Comparison of ENCODE assay signal across 35 cellular contexts in genomic region chr11:61172353-61172752, GRCh38. TPM values are rescaled to one million over a fixed set of nuclear protein-coding genes. Genes with fewer than 3 reads are reported as not detected.
DNase-seq lines count a peak whose midpoint lies in the region; ATAC-seq, FAIRE-seq and TF ChIP-seq lines count a peak whose summit lies in the region.
"Had no signal": no experiment of that assay in that cellular context is flagged by ENCODE, and none has a peak within 500 bp of the region (broad histone marks: within the 10 kb centered on the region; RNA-seq: fewer than 3 reads in every experiment).

No MANE protein-coding gene starts in this region.

- H3K4me3 Mint-ChIP-seq in stimulated activated memory B cell treated with anti-CD40 and anti-IgM and Interleukin-4, amounts not matched to agents 10 μg/mL and 1 μg/mL and 100 μg/mL, for 72 hours = no peak overlapping the region
- H3K4me3 Mint-ChIP-seq: activated CD8-positive, alpha-beta memory T cell treated with anti-CD3 and anti-CD28 coated beads, Interleukin-2, amount 10 ng/mL, durations not matched to agents 7 days and 5 days; activated naive CD4-positive, alpha-beta T cell treated with anti-CD3 and anti-CD28 coated beads, Interleukin-2, amount 10 ng/mL, durations not matched to agents 7 days and 5 days; activated T-cell treated with anti-CD3 and anti-CD28 coated beads, Interleukin-2, amount 50 U/mL, for 72 hours; endodermal cell; H9; natural killer cell treated with Interleukin-12 subunit alpha and Interleukin-12 subunit beta and Interleukin-15 and Interleukin-18, amount 100 ng/mL, for 72 hours; stimulated activated naive CD8-positive, alpha-beta T cell treated with anti-CD3 and anti-CD28 coated beads, Interleukin-15, Interleukin-2, amounts not matched to agents 100 ng/mL and 50 ng/mL, for 24 hours had no signal

- BruUV-seq in K562 (replicated peaks; lab: Mats Ljungman, UMichigan) = no TSS peak

- ATAC-seq in K562 (no peak), GM19395 (IDR thresholded peaks at IDR 0.05; ENCODE audit: unreplicated experiment) (no peak), upper lobe of left lung (ENCODE audit: low FRiP score in 2 of 2) (no peak)
- ATAC-seq in stimulated activated memory B cell treated with anti-CD40 and anti-IgM and Interleukin-4, amounts not matched to agents 10 μg/mL and 1 μg/mL and 100 μg/mL, for 72 hours = no peak
- ATAC-seq: activated CD8-positive, alpha-beta memory T cell treated with anti-CD3 and anti-CD28 coated beads, Interleukin-2, amount 10 ng/mL, durations not matched to agents 7 days and 5 days; activated T-cell treated with anti-CD3 and anti-CD28 coated beads, Interleukin-2, amount 50 U/mL, for 72 hours; left ventricle myocardium superior; Right ventricle myocardium inferior had no signal

- intact Hi-C loops in K562 (cut with micrococcal nuclease) = no loop called here

- H4K20me1 ChIP-seq in K562 (replicated peaks; ENCODE audit: control insufficient read depth, insufficient read depth, low read length) = no peaks in the 10 kb centered on the region

- peak overlapping the region; percentile 31 for H3K27ac Mint-ChIP-seq in stimulated activated memory B cell treated with anti-CD40 and anti-IgM and Interleukin-4, amounts not matched to agents 10 μg/mL and 1 μg/mL and 100 μg/mL, for 72 hours
- H3K27ac Mint-ChIP-seq: activated CD8-positive, alpha-beta memory T cell treated with anti-CD3 and anti-CD28 coated beads, Interleukin-2, amount 10 ng/mL, durations not matched to agents 7 days and 5 days; activated naive CD4-positive, alpha-beta T cell treated with anti-CD3 and anti-CD28 coated beads, Interleukin-2, amount 10 ng/mL, durations not matched to agents 7 days and 5 days; activated T-cell treated with anti-CD3 and anti-CD28 coated beads, Interleukin-2, amount 50 U/mL, for 72 hours; endodermal cell; H9; stimulated activated naive CD8-positive, alpha-beta T cell treated with anti-CD3 and anti-CD28 coated beads, Interleukin-15, Interleukin-2, amounts not matched to agents 100 ng/mL and 50 ng/mL, for 24 hours had no signal

- in situ Hi-C loops in K562 (cut with MboI) = no loop called here

- CTCF ChIA-PET in K562 (lab: Yijun Ruan, JAX; ENCODE audit: low intra/inter-chr PET ratio) = interaction anchor here (0.5 to 1.9 kb wide), 2 partner anchors 43 to 258 kb away, joined by 3 to 17 read pairs; no protein-coding TSS in a partner anchor

- no peaks in the 10 kb centered on the region for H3K36me3 Mint-ChIP-seq in stimulated activated memory B cell treated with anti-CD40 and anti-IgM and Interleukin-4, amounts not matched to agents 10 μg/mL and 1 μg/mL and 100 μg/mL, for 72 hours
- H3K36me3 Mint-ChIP-seq: activated CD8-positive, alpha-beta memory T cell treated with anti-CD3 and anti-CD28 coated beads, Interleukin-2, amount 10 ng/mL, durations not matched to agents 7 days and 5 days; natural killer cell treated with Interleukin-12 subunit alpha and Interleukin-12 subunit beta and Interleukin-15 and Interleukin-18, amount 100 ng/mL, for 72 hours had no signal

- POLR2A ChIA-PET in K562 (lab: Yijun Ruan, JAX) = no interaction called here

- peak overlapping the region; percentile 44 for H2AFZ ChIP-seq in K562 (ENCODE audit: low read depth, low read length)
- H2AFZ ChIP-seq: hepatocyte had no signal

- H3K9ac ChIP-seq in K562 (ENCODE audit: insufficient read depth in 1 of 2, low read depth in 2 of 2, low read length in 2 of 2) = no peak overlapping the region

- DNase-seq in NOMO-1 treated with DMSO at 0.1 percent for 48 hours (lab: John Stamatoyannopoulos, UW; ENCODE audit: unreplicated experiment) = peak; percentile 39
- DNase-seq in NOMO-1 treated with dmso at 0.1 percent for 144 hours (lab: John Stamatoyannopoulos, UW; ENCODE audit: unreplicated experiment) = no peak
- DNase-seq in HL-60 (ENCODE audit: low read depth in 1 of 2, low spot score in 1 of 2) = peak in 1 of 2 experiments; percentile 48
- no peak for DNase-seq in K562 (ENCODE audit: extremely low read depth in 1 of 4, low spot score in 3 of 4)
- DNase-seq in stimulated activated CD4-positive, alpha-beta T cell treated with anti-CD3 and anti-CD28 coated beads, Interleukin-15, amount 100 ng/mL, for 24 hours = no peak
- DNase-seq in upper lobe of left lung = no peak
- DNase-seq: activated CD4-positive, alpha-beta T cell treated with anti-CD3 and anti-CD28 coated beads for 4 hours; activated CD8-positive, alpha-beta memory T cell treated with anti-CD3 and anti-CD28 coated beads, Interleukin-2, amount 10 ng/mL, durations not matched to agents 7 days and 5 days; activated naive CD4-positive, alpha-beta T cell treated with anti-CD3 and anti-CD28 coated beads, Interleukin-2, amount 10 ng/mL, durations not matched to agents 7 days and 5 days; activated T-cell treated with anti-CD3 and anti-CD28 coated beads, Interleukin-2, amount 50 U/mL, for 72 hours; AML-193; aorta; Calu3; cortex of kidney; endodermal cell; esophagus squamous epithelium; H9; left ventricle myocardium superior; NCI-H1417; NCI-H2107; NCI-H446; ovary; PC-3; stimulated activated CD4-positive, alpha-beta T cell treated with anti-CD3 and anti-CD28 coated beads, Interleukin-4, amount 100 ng/mL, for 24 hours; tibial artery had no signal

- peaks cover 23% of the 10 kb centered on the region for H3K4me1 Mint-ChIP-seq in stimulated activated memory B cell treated with anti-CD40 and anti-IgM and Interleukin-4, amounts not matched to agents 10 μg/mL and 1 μg/mL and 100 μg/mL, for 72 hours
- H3K4me1 Mint-ChIP-seq: H9 had no signal

- H3K4me2 ChIP-seq in K562 (ENCODE audit: insufficient read depth, low read length) = no peak overlapping the region
- H3K4me2 ChIP-seq: hepatocyte had no signal

- H3K27me3 ChIP-seq in HL-60 (ENCODE audit: insufficient read depth, poor library complexity, severe bottlenecking) = no peaks in the 10 kb centered on the region
- peaks cover 26 to 37% of the 10 kb centered on the region in 2 experiments for H3K27me3 ChIP-seq in K562 (ENCODE audit: control insufficient read depth in 2 of 2, insufficient read depth in 2 of 2, low read length in 2 of 2)
- H3K27me3 ChIP-seq in upper lobe of left lung = no peaks in the 10 kb centered on the region
- H3K27me3 ChIP-seq: hepatocyte, ovary, right atrium auricular region had no signal

- H3K9me3 ChIP-seq in K562 (replicated peaks; ENCODE audit: control insufficient read depth, insufficient read depth, low read depth, low read length) (peaks cover 5% of the 10 kb centered on the region; the same call in 1 of the 2 replicates), upper lobe of left lung (peaks cover 0 to 6% (median 0%) of the 10 kb centered on the region in 4 donors)
- H3K9me3 ChIP-seq: esophagus squamous epithelium, ovary, right atrium auricular region, tibial artery had no signal

- TF ChIP-seq POLR2A in K562 (conservative IDR thresholded peaks at IDR 0.05) (no peak), upper lobe of left lung (IDR thresholded peaks at IDR 0.05) (no peak)

- FAIRE-seq in K562 (lab: Jason Lieb, UNC) = no peak
- FAIRE-seq: frontal cortex had no signal

- H3K9me3 Mint-ChIP-seq in stimulated activated memory B cell treated with anti-CD40 and anti-IgM and Interleukin-4, amounts not matched to agents 10 μg/mL and 1 μg/mL and 100 μg/mL, for 72 hours = peaks cover 3% of the 10 kb centered on the region
- H3K9me3 Mint-ChIP-seq: stimulated activated naive CD8-positive, alpha-beta T cell treated with anti-CD3 and anti-CD28 coated beads, Interleukin-15, Interleukin-2, amounts not matched to agents 100 ng/mL and 50 ng/mL, for 24 hours had no signal

- TF ChIP-seq EP300 in K562 (IDR thresholded peaks at IDR 0.05; ENCODE audit: low read length) = no peak
- TF ChIP-seq EP300 in upper lobe of left lung (IDR thresholded peaks at IDR 0.05) = no peak

- WGBS in K562 (ENCODE audit: insufficient coverage, low coverage, missing lambda C conversion rate) = 16% methylated on average over 5 of the region's 5 CpGs
- WGBS in upper lobe of left lung, 2 donors = 43 to 45% methylated on average over 5 of the region's 5 CpGs

- no peaks in the 10 kb centered on the region for H3K27me3 Mint-ChIP-seq in stimulated activated memory B cell treated with anti-CD40 and anti-IgM and Interleukin-4, amounts not matched to agents 10 μg/mL and 1 μg/mL and 100 μg/mL, for 72 hours
- H3K27me3 Mint-ChIP-seq: stimulated activated naive CD8-positive, alpha-beta T cell treated with anti-CD3 and anti-CD28 coated beads, Interleukin-15, Interleukin-2, amounts not matched to agents 100 ng/mL and 50 ng/mL, for 24 hours had no signal

- H3K9me1 ChIP-seq in K562 (ENCODE audit: control insufficient read depth, insufficient read depth, low read length) = no peaks in the 10 kb centered on the region

- TF ChIP-seq CTCF in HL-60 (IDR thresholded peaks at IDR 0.05; ENCODE audit: insufficient read depth, low read length) (no peak), K562 (IDR thresholded peaks at IDR 0.05 in 2 of 3, conservative IDR thresholded peaks at IDR 0.05 in 1 of 3; ENCODE audit: insufficient read depth in 2 of 3, low read depth in 1 of 3, low read length in 3 of 3) (no peak), upper lobe of left lung (IDR thresholded peaks at IDR 0.05) (no peak)

- no peak for TF ChIP-seq RAD21 in K562 (CRISPR knock-in tag; conservative IDR thresholded peaks at IDR 0.05 in 1 of 2, IDR thresholded peaks at IDR 0.05 in 1 of 2)

- no peak overlapping the region for H3K4me3 ChIP-seq in HL-60 (replicated peaks; ENCODE audit: insufficient read depth, low read length)
- H3K4me3 ChIP-seq in K562 = no peak overlapping the region
- no peak overlapping the region for H3K4me3 ChIP-seq in upper lobe of left lung
- H3K4me3 ChIP-seq: esophagus squamous epithelium, hepatocyte, ovary, right atrium auricular region, tibial artery had no signal

- peaks cover 0 to 2% of the 10 kb centered on the region in 2 experiments; a peak in 2 of 5 replicates for H3K4me1 ChIP-seq in K562 (replicated peaks in 1 of 2; ENCODE audit: control insufficient read depth in 2 of 2, insufficient read depth in 2 of 2, low read length in 2 of 2)
- H3K4me1 ChIP-seq in upper lobe of left lung = peaks cover 0 to 12% (median 4%) of the 10 kb centered on the region in 4 donors
- H3K4me1 ChIP-seq: right atrium auricular region, tibial artery had no signal

- peak overlapping the region; percentile 54 for H3K27ac ChIP-seq in HL-60 (replicated peaks)
- H3K27ac ChIP-seq in K562 (ENCODE audit: extremely low read depth, low read depth, low read length) = no peak overlapping the region
- no peak overlapping the region for H3K27ac ChIP-seq in upper lobe of left lung
- H3K27ac ChIP-seq: esophagus squamous epithelium, hepatocyte, ovary, right atrium auricular region, tibial artery had no signal

- H3K79me2 ChIP-seq in K562 (ENCODE audit: control insufficient read depth, insufficient read depth, low read length) = no peaks in the 10 kb centered on the region
- H3K79me2 ChIP-seq: hepatocyte had no signal

- H3K36me3 ChIP-seq in K562 (ENCODE audit: control insufficient read depth, insufficient read depth, low read length) (no peaks in the 10 kb centered on the region), upper lobe of left lung (no peaks in the 10 kb centered on the region)
- H3K36me3 ChIP-seq: esophagus squamous epithelium, ovary, right atrium auricular region, tibial artery had no signal

RNA-seq across cellular contexts. Expression of gene VPS37C, which starts 11.1 kb away (rescaled TPM):
- 39.7 and 60.4 TPM in 2 replicates for total RNA-seq in K562 (2011; cell fraction: chromatin; rRNA removed; ENCODE audit: low replicate concordance)
- 29.2 and 34.2 TPM in 2 replicates for total RNA-seq in K562 (2011; cell fraction: nucleolus; rRNA removed)
- 49.8 and 67.2 TPM in 2 replicates for total RNA-seq in K562 (2011; cell fraction: nucleoplasm; rRNA removed)
- 12.4 and 17.3 TPM in 2 replicates for total RNA-seq in K562 (2014; rRNA removed)
- 6.7 and 7.1 TPM in 2 replicates for total RNA-seq in K562 (2014; rRNA removed; fragmentation: Illumina TruSeq; extraction: Trizol)
- total RNA-seq in K562 (2015; rRNA removed; fragmentation: Illumina TruSeq; extraction: Trizol) = 10.7 and 10.8 TPM in 2 replicates
- total RNA-seq in K562 (2021) = 23.9 and 29.8 TPM in 2 replicates
- polyA plus RNA-seq in K562 (2011; rRNA removed) = 11.5 and 15.1 TPM in 2 replicates
- 11.9 and 17.4 TPM in 2 replicates for polyA plus RNA-seq in K562 (2011; cell fraction: cytosol; rRNA removed)
- 21.3 and 30.6 TPM in 2 replicates for polyA plus RNA-seq in K562 (2011; cell fraction: nucleus; rRNA removed)
- polyA plus RNA-seq in K562 (2012) = 15.8 and 22.0 TPM in 2 replicates
- 12.8 and 17.1 TPM in 2 replicates for polyA plus RNA-seq in K562 (2014; fragmentation: Illumina TruSeq; extraction: Trizol)
- polyA plus RNA-seq in K562 (2014; fragmentation: Nextera tagmentation; extraction: Ambion mirVana) = under 1 TPM; 0.62 to 0.96 TPM
- polyA plus RNA-seq in K562 (2014; rRNA removed) = 16.4 and 18.2 TPM in 2 replicates
- 7.0 and 7.7 TPM in 2 replicates for polyA minus RNA-seq in K562 (2011; rRNA and poly(A)+ RNA removed)
- polyA minus RNA-seq in K562 (2011; cell fraction: cytosol; rRNA and poly(A)+ RNA removed) = 8.0 and 9.2 TPM in 2 replicates
- polyA minus RNA-seq in K562 (2011; cell fraction: nucleus; rRNA and poly(A)+ RNA removed) = 9.4 and 13.2 TPM in 2 replicates
- 10 to 100 TPM; 14.7 to 42.0 (median 24.3) TPM for total RNA-seq in upper lobe of left lung

RNA-seq across cellular contexts. Expression of gene PGA3, which starts 31.0 kb away (rescaled TPM):
- total RNA-seq in K562 (2011; cell fraction: chromatin; rRNA removed; ENCODE audit: low replicate concordance) = not detected in 2 replicates
- total RNA-seq in K562 (2011; cell fraction: nucleolus; rRNA removed) = not detected in 2 replicates
- total RNA-seq in K562 (2011; cell fraction: nucleoplasm; rRNA removed) = not detected in 2 replicates
- total RNA-seq in K562 (2014; rRNA removed) (0.18 TPM in 1 of 2 replicates, not detected in the other), K562 (2014; rRNA removed; fragmentation: Illumina TruSeq; extraction: Trizol) (0.15 TPM in 1 of 2 replicates, not detected in the other), K562 (2015; rRNA removed; fragmentation: Illumina TruSeq; extraction: Trizol) (not detected in 2 replicates), K562 (2021) (0.18 and 0.51 TPM in 2 replicates), upper lobe of left lung (under 1 TPM in 2 of 6 donors, not detected in 4; 0.14 to 0.67 TPM)
- polyA plus RNA-seq in K562 (2011; rRNA removed) (not detected in 2 replicates), K562 (2014; fragmentation: Illumina TruSeq; extraction: Trizol) (not detected in 2 replicates), K562 (2014; fragmentation: Nextera tagmentation; extraction: Ambion mirVana) (not detected), K562 (2014; rRNA removed) (not detected in 2 replicates)
- polyA plus RNA-seq in K562 (2011; cell fraction: cytosol; rRNA removed) = not detected in 2 replicates
- 0.26 TPM in 1 of 2 replicates, not detected in the other for polyA plus RNA-seq in K562 (2011; cell fraction: nucleus; rRNA removed)
- not detected in 2 replicates for polyA plus RNA-seq in K562 (2012)
- polyA minus RNA-seq in K562 (2011; rRNA and poly(A)+ RNA removed) = not detected in 2 replicates
- not detected in 2 replicates for polyA minus RNA-seq in K562 (2011; cell fraction: cytosol; rRNA and poly(A)+ RNA removed)
- not detected in 2 replicates for polyA minus RNA-seq in K562 (2011; cell fraction: nucleus; rRNA and poly(A)+ RNA removed)
- total RNA-seq: A172; activated CD8-positive, alpha-beta memory T cell treated with anti-CD3 and anti-CD28 coated beads, Interleukin-2, amount 10 ng/mL, durations not matched to agents 7 days and 5 days; activated T-cell treated with anti-CD3 and anti-CD28 coated beads, Interleukin-2, amount 50 U/mL, for 72 hours; Calu3; endodermal cell; esophagus squamous epithelium; frontal cortex; H9; left ventricle myocardium superior; natural killer cell treated with Interleukin-12 subunit alpha and Interleukin-12 subunit beta and Interleukin-15 and Interleukin-18, amount 100 ng/mL, for 72 hours; PC-3 had no signal

RNA-seq across cellular contexts. Expression of gene PGA4, which starts 49.8 kb away (rescaled TPM):
- total RNA-seq in K562 (2011; cell fraction: chromatin; rRNA removed; ENCODE audit: low replicate concordance) = not detected in 2 replicates
- not detected in 2 replicates for total RNA-seq in K562 (2011; cell fraction: nucleolus; rRNA removed)
- not detected in 2 replicates for total RNA-seq in K562 (2011; cell fraction: nucleoplasm; rRNA removed)
- total RNA-seq in K562 (2014; rRNA removed) (not detected in 2 replicates), K562 (2014; rRNA removed; fragmentation: Illumina TruSeq; extraction: Trizol) (not detected in 2 replicates), K562 (2015; rRNA removed; fragmentation: Illumina TruSeq; extraction: Trizol) (not detected in 2 replicates), K562 (2021) (not detected in 2 replicates), upper lobe of left lung (under 1 TPM in 2 of 6 donors, not detected in 4; 0.14 to 0.44 TPM)
- polyA plus RNA-seq in K562 (2011; rRNA removed) (not detected in 2 replicates), K562 (2014; fragmentation: Illumina TruSeq; extraction: Trizol) (not detected in 2 replicates), K562 (2014; fragmentation: Nextera tagmentation; extraction: Ambion mirVana) (not detected), K562 (2014; rRNA removed) (not detected in 2 replicates)
- not detected in 2 replicates for polyA plus RNA-seq in K562 (2011; cell fraction: cytosol; rRNA removed)
- polyA plus RNA-seq in K562 (2011; cell fraction: nucleus; rRNA removed) = not detected in 2 replicates
- not detected in 2 replicates for polyA plus RNA-seq in K562 (2012)
- polyA minus RNA-seq in K562 (2011; rRNA and poly(A)+ RNA removed) = not detected in 2 replicates
- polyA minus RNA-seq in K562 (2011; cell fraction: cytosol; rRNA and poly(A)+ RNA removed) = not detected in 2 replicates
- not detected in 2 replicates for polyA minus RNA-seq in K562 (2011; cell fraction: nucleus; rRNA and poly(A)+ RNA removed)
- total RNA-seq: A172; activated CD8-positive, alpha-beta memory T cell treated with anti-CD3 and anti-CD28 coated beads, Interleukin-2, amount 10 ng/mL, durations not matched to agents 7 days and 5 days; activated T-cell treated with anti-CD3 and anti-CD28 coated beads, Interleukin-2, amount 50 U/mL, for 72 hours; Calu3; cardiac septum; H9; natural killer cell treated with Interleukin-12 subunit alpha and Interleukin-12 subunit beta and Interleukin-15 and Interleukin-18, amount 100 ng/mL, for 72 hours; PC-3; Right ventricle myocardium inferior had no signal
